8 cellular contexts compared by ENCODE assay signal in genomic region chr11:66317766-66318575, GRCh38. TPM values are rescaled to one million over a fixed set of nuclear protein-coding genes. Genes with fewer than 3 reads are reported as not detected.
A peak's percentile ranks its signal among the peaks of the same experiment; 100 is the strongest.
DNase-seq lines count a peak whose midpoint lies in the region; ATAC-seq and TF ChIP-seq lines count a peak whose summit lies in the region.

No MANE protein-coding gene starts in this region.

- H3K27me3 Mint-ChIP-seq in activated naive CD4-positive, alpha-beta T cell treated with anti-CD3 and anti-CD28 coated beads, Interleukin-2, amount 10 ng/mL, durations not matched to agents 7 days and 5 days = peaks cover 9% of the 10 kb centered on the region

- peak overlapping the region; percentile 1 for H3K9ac ChIP-seq in neural cell (ENCODE audit: low read length)

- in situ Hi-C loops in G401 (cut with HindIII; ENCODE audit: low sequenced_read_pairs) = no loop called here

- peaks cover 77% of the 10 kb centered on the region for H3K4me1 Mint-ChIP-seq in activated naive CD4-positive, alpha-beta T cell treated with anti-CD3 and anti-CD28 coated beads, Interleukin-2, amount 10 ng/mL, durations not matched to agents 7 days and 5 days

- TF ChIP-seq RAD21 in neural cell (conservative IDR thresholded peaks at IDR 0.05) = no peak

- H3K4me3 ChIP-seq in WI38 (ENCODE audit: low read depth, low read length) = 0 out of 2 replicates have a peak overlapping the region, but pooled peaks have one; percentile 2
- no peak overlapping the region for H3K4me3 ChIP-seq in epithelial cell of esophagus (ENCODE audit: low read length)
- H3K4me3 ChIP-seq in neural cell (ENCODE audit: low read length) = no peak overlapping the region

- H3K9me3 ChIP-seq in neural cell (ENCODE audit: low read length) = no peaks in the 10 kb centered on the region

- H3F3A ChIP-seq in neural cell (ENCODE audit: insufficient read depth, low read length, poor library complexity, severe bottlenecking) = no peaks in the 10 kb centered on the region

- H3K27ac ChIP-seq in neural cell (ENCODE audit: low read length) = no peak overlapping the region

- no peak for TF ChIP-seq CTCF in WI38 (IDR thresholded peaks at IDR 0.05; ENCODE audit: low read depth, low read length)
- no peak for TF ChIP-seq CTCF in epithelial cell of esophagus (IDR thresholded peaks at IDR 0.05; ENCODE audit: insufficient read depth, low read depth, low read length, missing control alignments)
- no peak for TF ChIP-seq CTCF in neural cell (IDR thresholded peaks at IDR 0.05; ENCODE audit: poor library complexity, severe bottlenecking)

- H2AFZ ChIP-seq in neural cell (ENCODE audit: low read depth, low read length) = no peak overlapping the region

- no peaks in the 10 kb centered on the region for H3K27me3 ChIP-seq in neural cell (ENCODE audit: insufficient read depth, low read depth, low read length)

- no peak for ATAC-seq in GM18519 (IDR thresholded peaks at IDR 0.05; ENCODE audit: low FRiP score, unreplicated experiment)

- no peak for TF ChIP-seq EP300 in neural cell (conservative IDR thresholded peaks at IDR 0.05; ENCODE audit: poor library complexity, severe bottlenecking)

- no peaks in the 10 kb centered on the region for H3K9me2 ChIP-seq in neural cell (ENCODE audit: insufficient read depth, low read length)

- peaks cover 22% of the 10 kb centered on the region for H3K36me3 Mint-ChIP-seq in activated naive CD4-positive, alpha-beta T cell treated with anti-CD3 and anti-CD28 coated beads, Interleukin-2, amount 10 ng/mL, durations not matched to agents 7 days and 5 days

- no peaks in the 10 kb centered on the region for H3K36me3 ChIP-seq in neural cell (ENCODE audit: insufficient read depth, low read length)

- peak overlapping the region; percentile 98 for H3K27ac Mint-ChIP-seq in activated naive CD4-positive, alpha-beta T cell treated with anti-CD3 and anti-CD28 coated beads, Interleukin-2, amount 10 ng/mL, durations not matched to agents 7 days and 5 days

- no peak overlapping the region for H3K4me2 ChIP-seq in neural cell (ENCODE audit: low read length)

- peak overlapping the region; percentile 68 for H3K4me3 Mint-ChIP-seq in activated naive CD4-positive, alpha-beta T cell treated with anti-CD3 and anti-CD28 coated beads, Interleukin-2, amount 10 ng/mL, durations not matched to agents 7 days and 5 days

- H3K79me2 ChIP-seq in neural cell (replicated peaks; ENCODE audit: insufficient read depth, low read length) = no peaks in the 10 kb centered on the region

- peak; percentile 85 for DNase-seq in activated naive CD4-positive, alpha-beta T cell treated with anti-CD3 and anti-CD28 coated beads, Interleukin-2, amount 10 ng/mL, durations not matched to agents 7 days and 5 days
- DNase-seq in activated naive CD4-positive, alpha-beta T cell treated with Interleukin-2 at 50 U/mL for 16 hours = no peak
- DNase-seq in epithelial cell of esophagus (ENCODE audit: low read depth) (peak; percentile 79), NCI-H1417 (lab: John Stamatoyannopoulos, UW) (no peak), G401 (ENCODE audit: low spot score) (no peak)

- H3K9me3 Mint-ChIP-seq in activated naive CD4-positive, alpha-beta T cell treated with anti-CD3 and anti-CD28 coated beads, Interleukin-2, amount 10 ng/mL, durations not matched to agents 7 days and 5 days = peaks cover 10% of the 10 kb centered on the region

- H4K20me1 ChIP-seq in neural cell (ENCODE audit: insufficient read depth) = no peaks in the 10 kb centered on the region

- CTCF ChIA-PET in activated naive CD4-positive, alpha-beta T cell treated with anti-CD3 and anti-CD28 coated beads, Interleukin-2, amount 10 ng/mL, durations not matched to agents 7 days and 5 days (lab: Charles Lee) = interaction anchor here (0.6 kb wide), 1 partner anchor 103 kb away, joined by 3 read pairs; no protein-coding TSS in a partner anchor

TF ChIP-seq in neural cell, 6 proteins besides CTCF, POLR2A, EP300 and RAD21:
- no peak for TF ChIP-seq MXI1 (conservative IDR thresholded peaks at IDR 0.05; ENCODE audit: poor library complexity, severe bottlenecking)
- TF ChIP-seq EZH2 (IDR thresholded peaks at IDR 0.05; ENCODE audit: borderline replicate concordance, insufficient read depth, low read length, poor library complexity, severe bottlenecking) = no peak
- TF ChIP-seq SMC3 (conservative IDR thresholded peaks at IDR 0.05; ENCODE audit: poor library complexity) = no peak
- no peak for TF ChIP-seq POLR2AphosphoS5 (IDR thresholded peaks at IDR 0.05)
- TF ChIP-seq, protein P1, sequence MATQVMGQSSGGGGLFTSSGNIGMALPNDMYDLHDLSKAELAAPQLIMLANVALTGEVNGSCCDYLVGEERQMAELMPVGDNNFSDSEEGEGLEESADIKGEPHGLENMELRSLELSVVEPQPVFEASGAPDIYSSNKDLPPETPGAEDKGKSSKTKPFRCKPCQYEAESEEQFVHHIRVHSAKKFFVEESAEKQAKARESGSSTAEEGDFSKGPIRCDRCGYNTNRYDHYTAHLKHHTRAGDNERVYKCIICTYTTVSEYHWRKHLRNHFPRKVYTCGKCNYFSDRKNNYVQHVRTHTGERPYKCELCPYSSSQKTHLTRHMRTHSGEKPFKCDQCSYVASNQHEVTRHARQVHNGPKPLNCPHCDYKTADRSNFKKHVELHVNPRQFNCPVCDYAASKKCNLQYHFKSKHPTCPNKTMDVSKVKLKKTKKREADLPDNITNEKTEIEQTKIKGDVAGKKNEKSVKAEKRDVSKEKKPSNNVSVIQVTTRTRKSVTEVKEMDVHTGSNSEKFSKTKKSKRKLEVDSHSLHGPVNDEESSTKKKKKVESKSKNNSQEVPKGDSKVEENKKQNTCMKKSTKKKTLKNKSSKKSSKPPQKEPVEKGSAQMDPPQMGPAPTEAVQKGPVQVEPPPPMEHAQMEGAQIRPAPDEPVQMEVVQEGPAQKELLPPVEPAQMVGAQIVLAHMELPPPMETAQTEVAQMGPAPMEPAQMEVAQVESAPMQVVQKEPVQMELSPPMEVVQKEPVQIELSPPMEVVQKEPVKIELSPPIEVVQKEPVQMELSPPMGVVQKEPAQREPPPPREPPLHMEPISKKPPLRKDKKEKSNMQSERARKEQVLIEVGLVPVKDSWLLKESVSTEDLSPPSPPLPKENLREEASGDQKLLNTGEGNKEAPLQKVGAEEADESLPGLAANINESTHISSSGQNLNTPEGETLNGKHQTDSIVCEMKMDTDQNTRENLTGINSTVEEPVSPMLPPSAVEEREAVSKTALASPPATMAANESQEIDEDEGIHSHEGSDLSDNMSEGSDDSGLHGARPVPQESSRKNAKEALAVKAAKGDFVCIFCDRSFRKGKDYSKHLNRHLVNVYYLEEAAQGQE (IDR thresholded peaks at IDR 0.05; ENCODE audit: borderline replicate concordance) = no peak
- TF ChIP-seq TAF1 (IDR thresholded peaks at IDR 0.05; ENCODE audit: low read depth) = no peak

RNA-seq across cellular contexts. Expression of gene CD248, which starts 1.1 kb away (rescaled TPM):
- not detected in 2 replicates for polyA plus RNA-seq in neural cell
- polyA minus RNA-seq in neural cell = not detected in 2 replicates
- 0.58 TPM in 1 of 2 replicates, not detected in the other for total RNA-seq in G401 (2014; rRNA removed; shearing (Covaris generic))

RNA-seq across cellular contexts. Expression of gene RIN1, which starts 18.3 kb away (rescaled TPM):
- 1.4 and 4.2 TPM in 2 replicates for polyA plus RNA-seq in neural cell
- 0.24 and 1.3 TPM in 2 replicates for polyA minus RNA-seq in neural cell
- total RNA-seq in G401 (2014; rRNA removed; shearing (Covaris generic)) = 34.3 and 46.6 TPM in 2 replicates

RNA-seq across cellular contexts. Expression of gene TMEM151A, which starts 26.3 kb away (rescaled TPM):
- 5.3 and 8.4 TPM in 2 replicates for polyA plus RNA-seq in neural cell
- 6.3 and 7.3 TPM in 2 replicates for polyA minus RNA-seq in neural cell
- 2.8 TPM in 1 of 2 replicates, not detected in the other for total RNA-seq in G401 (2014; rRNA removed; shearing (Covaris generic))

RNA-seq across cellular contexts. Expression of gene BRMS1, which starts 26.9 kb away (rescaled TPM):
- polyA plus RNA-seq in neural cell = 78.3 and 108 TPM in 2 replicates
- polyA minus RNA-seq in neural cell = 31.5 and 32.9 TPM in 2 replicates
- total RNA-seq in G401 (2014; rRNA removed; shearing (Covaris generic)) = 92.6 and 111 TPM in 2 replicates

RNA-seq across cellular contexts. Expression of gene YIF1A, which starts 29.0 kb away (rescaled TPM):
- 40.3 and 51.2 TPM in 2 replicates for polyA plus RNA-seq in neural cell
- 19.8 and 21.9 TPM in 2 replicates for polyA minus RNA-seq in neural cell
- total RNA-seq in G401 (2014; rRNA removed; shearing (Covaris generic)) = 106 and 113 TPM in 2 replicates

Comparison
In these comparisons a context has a peak if more than half of its experiments do, and no peak if none do; other contexts are left out.
1. DNase-seq: peak in activated naive CD4-positive, alpha-beta T cell treated with anti-CD3 and anti-CD28 coated beads, Interleukin-2, amount 10 ng/mL, durations not matched to agents 7 days and 5 days (single experiment) and epithelial cell of esophagus (single experiment); none in activated naive CD4-positive, alpha-beta T cell treated with Interleukin-2 at 50 U/mL for 16 hours (single experiment), NCI-H1417 (0 of 3) and G401 (single experiment).